Comparison of ENCODE assay signal across 8 cellular contexts in genomic region chr6:152984387-152984872, GRCh38. TPM values are rescaled to one million over a fixed set of nuclear protein-coding genes. Genes with fewer than 3 reads are reported as not detected.
DNase-seq lines count a peak whose midpoint lies in the region; ATAC-seq and TF ChIP-seq lines count a peak whose summit lies in the region.

No MANE protein-coding gene starts in this region.

- no peaks in the 10 kb centered on the region for H3K27me3 ChIP-seq in MG63
- no peaks in the 10 kb centered on the region for H3K27me3 ChIP-seq in mammary epithelial cell (ENCODE audit: insufficient read depth, low read length)

- intact Hi-C loops in mammary epithelial cell (cut with micrococcal nuclease), result loop anchor here (5.0 kb wide), 1 partner anchor 133 kb away; no protein-coding TSS in a partner anchor

- peak overlapping the region; percentile 73 for H3K9ac ChIP-seq in mammary epithelial cell (ENCODE audit: insufficient read depth, low read length)

- H3K4me1 Mint-ChIP-seq in natural killer cell treated with Interleukin-12 subunit alpha and Interleukin-12 subunit beta and Interleukin-15 and Interleukin-18, amount 100 ng/mL, for 72 hours (ENCODE audit: low read depth in 2 of 2), result peaks cover 27 to 39% of the 10 kb centered on the region in 2 donors

- peaks cover 2% of the 10 kb centered on the region for H4K20me1 ChIP-seq in mammary epithelial cell (ENCODE audit: insufficient read depth, low read length)

- DNase-seq in NCI-H526 (lab: John Stamatoyannopoulos, UW) (peak; percentile 19 to 36), NCI-H526 treated with DMSO at 0.1 percent for 48 hours (lab: John Stamatoyannopoulos, UW) (no peak), MG63 (no peak), mammary epithelial cell (no peak), D341Med (ENCODE audit: low spot score) (no peak)
- DNase-seq in natural killer cell treated with Interleukin-12 subunit alpha and Interleukin-12 subunit beta and Interleukin-15 and Interleukin-18, amount 100 ng/mL, for 72 hours (ENCODE audit: low spot score), result no peak

- peak; percentile 30 for ATAC-seq in GM21825 (IDR thresholded peaks at IDR 0.05; ENCODE audit: unreplicated experiment)
- no peak for ATAC-seq in natural killer cell treated with Interleukin-12 subunit alpha and Interleukin-12 subunit beta and Interleukin-15 and Interleukin-18, amount 100 ng/mL, for 72 hours
- ATAC-seq in esophagus mucosa, result no peak

- H3K36me3 Mint-ChIP-seq in natural killer cell treated with Interleukin-12 subunit alpha and Interleukin-12 subunit beta and Interleukin-15 and Interleukin-18, amount 100 ng/mL, for 72 hours, result peaks cover 21% of the 10 kb centered on the region

- H3K79me2 ChIP-seq in mammary epithelial cell (ENCODE audit: insufficient read depth, low read length), result peaks cover 63% of the 10 kb centered on the region

- peaks cover 14% of the 10 kb centered on the region for H3K4me1 ChIP-seq in mammary epithelial cell (ENCODE audit: insufficient read depth, low read length)

- no peaks in the 10 kb centered on the region for H3K9me3 Mint-ChIP-seq in natural killer cell treated with Interleukin-12 subunit alpha and Interleukin-12 subunit beta and Interleukin-15 and Interleukin-18, amount 100 ng/mL, for 72 hours

- no peak for TF ChIP-seq CTCF in mammary epithelial cell (conservative IDR thresholded peaks at IDR 0.05 in 1 of 2, IDR thresholded peaks at IDR 0.05 in 1 of 2; ENCODE audit: extremely low read depth in 1 of 2, insufficient read depth in 1 of 2, low read depth in 1 of 2, low read length in 2 of 2)

- H3K4me3 Mint-ChIP-seq in natural killer cell treated with Interleukin-12 subunit alpha and Interleukin-12 subunit beta and Interleukin-15 and Interleukin-18, amount 100 ng/mL, for 72 hours, result peak overlapping the region; percentile 91

- dilution Hi-C loops in mammary epithelial cell (cut with HindIII; ENCODE audit: low sequenced_read_pairs), result no loop called here

- H3K4me3 ChIP-seq in MG63 (peak overlapping the region; percentile 83), mammary epithelial cell (replicated peaks in 1 of 3; ENCODE audit: insufficient read depth in 1 of 3, low read depth in 2 of 3, low read length in 3 of 3) (peak overlapping the region; percentile 32 to 68 (median 67))

- H3K27ac Mint-ChIP-seq in natural killer cell treated with Interleukin-12 subunit alpha and Interleukin-12 subunit beta and Interleukin-15 and Interleukin-18, amount 100 ng/mL, for 72 hours, result peak overlapping the region; percentile 92 to 96

- H3K9me3 ChIP-seq in MG63 (no peaks in the 10 kb centered on the region), mammary epithelial cell (replicated peaks; ENCODE audit: insufficient read depth, low read length) (no peaks in the 10 kb centered on the region)

- BruUV-seq in mammary epithelial cell (replicated peaks; lab: Mats Ljungman, UMichigan), result TSS peak; percentile 87

- H3K4me2 ChIP-seq in mammary epithelial cell (ENCODE audit: insufficient read depth, low read depth, low read length), result peak overlapping the region; percentile 80

- 4% methylated on average over 7 of the region's 8 CpGs for WGBS in mammary epithelial cell (ENCODE audit: low coverage, missing lambda C conversion rate)

- CTCF ChIA-PET in mammary epithelial cell (lab: Charles Lee; ENCODE audit: low non-redundant PET), result no interaction called here

- H3K27me3 Mint-ChIP-seq in natural killer cell treated with Interleukin-12 subunit alpha and Interleukin-12 subunit beta and Interleukin-15 and Interleukin-18, amount 100 ng/mL, for 72 hours, result no peaks in the 10 kb centered on the region

- peak overlapping the region; percentile 82 for H3K27ac ChIP-seq in mammary epithelial cell (ENCODE audit: insufficient read depth, low read depth, low read length)

- in situ Hi-C loops in mammary epithelial cell (cut with MboI; ENCODE audit: low sequenced_read_pairs in 2 of 2), result no loop called here

- peak overlapping the region; percentile 42 for H2AFZ ChIP-seq in mammary epithelial cell (ENCODE audit: low read depth, low read length)

- peaks cover 43% of the 10 kb centered on the region for H3K36me3 ChIP-seq in MG63
- peaks cover 3% of the 10 kb centered on the region for H3K36me3 ChIP-seq in mammary epithelial cell (ENCODE audit: insufficient read depth, low read length)

RNA-seq across cellular contexts. Expression of gene FBXO5, which starts 1.6 kb away (rescaled TPM):
- 24.3 and 29.2 TPM in 2 replicates for total RNA-seq in MG63 (2014; rRNA removed; shearing (Covaris generic); ENCODE audit: low replicate concordance)
- 10 to 100 TPM in 1 of 2 donors, 1 to 10 TPM in 1; 2.2 to 18.9 TPM for total RNA-seq in mammary epithelial cell
- 14.4 TPM for polyA plus RNA-seq in mammary epithelial cell
- 8.9 TPM for polyA minus RNA-seq in mammary epithelial cell
- 10 to 100 TPM; 26.3 to 33.9 TPM for total RNA-seq in natural killer cell treated with Interleukin-12 subunit alpha and Interleukin-12 subunit beta and Interleukin-15 and Interleukin-18, amount 100 ng/mL, for 72 hours
- total RNA-seq in esophagus mucosa, result 6.5 TPM

RNA-seq across cellular contexts. Expression of gene MTRF1L, which starts 18.1 kb away (rescaled TPM):
- total RNA-seq in MG63 (2014; rRNA removed; shearing (Covaris generic); ENCODE audit: low replicate concordance), result 14.6 and 23.1 TPM in 2 replicates
- total RNA-seq in mammary epithelial cell (10 to 100 TPM; 15.2 to 27.0 TPM), esophagus mucosa (11.5 TPM)
- 11.9 TPM for polyA plus RNA-seq in mammary epithelial cell
- 8.2 TPM for polyA minus RNA-seq in mammary epithelial cell
- 10 to 100 TPM; 23.6 to 30.8 TPM for total RNA-seq in natural killer cell treated with Interleukin-12 subunit alpha and Interleukin-12 subunit beta and Interleukin-15 and Interleukin-18, amount 100 ng/mL, for 72 hours

Comparison
In these comparisons a context has a peak if more than half of its experiments do, and no peak if none do; other contexts are left out.
1. DNase-seq: peak in NCI-H526 (2 of 2); none in NCI-H526 treated with DMSO at 0.1 percent for 48 hours (single experiment), MG63 (single experiment), mammary epithelial cell (single experiment), natural killer cell treated with Interleukin-12 subunit alpha and Interleukin-12 subunit beta and Interleukin-15 and Interleukin-18, amount 100 ng/mL, for 72 hours (single experiment) and D341Med (single experiment).